In the genomic region with DNA sequence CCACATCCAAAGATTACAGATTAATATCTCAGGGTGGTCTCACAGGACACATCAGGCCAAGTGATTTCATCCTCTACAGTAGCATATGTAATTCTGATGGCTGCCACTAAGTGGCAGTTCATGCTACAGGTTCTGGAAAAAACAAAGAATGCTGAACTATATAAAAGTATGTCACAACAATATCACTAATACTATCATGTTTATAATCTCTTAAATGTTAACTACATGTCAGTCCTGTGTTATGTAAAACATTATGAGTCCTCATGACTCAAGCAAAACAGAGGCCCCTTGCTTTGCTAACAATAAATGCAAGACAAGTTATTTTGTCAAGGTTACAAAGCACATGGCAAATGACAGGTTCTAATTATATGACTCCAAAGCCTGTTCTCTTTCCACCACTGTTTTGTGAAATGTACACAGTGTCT, we compare ENCODE assay signal across 9 cellular contexts.
DNase-seq lines count a peak whose midpoint lies in the region; ATAC-seq and TF ChIP-seq lines count a peak whose summit lies in the region.
"Had no signal": no experiment of that assay in that cellular context is flagged by ENCODE, and none has a peak within 500 bp of the region (broad histone marks: within the 10 kb centered on the region; RNA-seq: fewer than 3 reads in every experiment).

No MANE protein-coding gene starts in this region.

- no peak overlapping the region for H2BK5ac ChIP-seq in trophoblast cell (ENCODE audit: low read depth, low read length, poor library complexity)

- no peaks in the 10 kb centered on the region for H3K9me3 ChIP-seq in trophoblast cell (ENCODE audit: insufficient read depth, low read depth, low read length)
- H3K9me3 ChIP-seq in effector memory CD4-positive, alpha-beta T cell (ENCODE audit: control insufficient read depth, low read length) = no peaks in the 10 kb centered on the region
- no peaks in the 10 kb centered on the region for H3K9me3 ChIP-seq in vagina

- no peak overlapping the region for H3K4ac ChIP-seq in trophoblast cell (ENCODE audit: low read depth, low read length)

- H2AFZ ChIP-seq in trophoblast cell (ENCODE audit: insufficient read depth, low read length, poor library complexity) = no peak overlapping the region

- H3K4me3 Mint-ChIP-seq in activated T-cell treated with anti-CD3 and anti-CD28 coated beads, Interleukin-2, amount 50 U/mL, for 72 hours = no peak overlapping the region
- H3K4me3 Mint-ChIP-seq: activated B cell treated with CpG ODN at 0.5 μM for 24 hours had no signal

- no peaks in the 10 kb centered on the region for H3K27me3 ChIP-seq in GM06990 (replicated peaks; ENCODE audit: control insufficient read depth, insufficient read depth, low read length)
- no peaks in the 10 kb centered on the region for H3K27me3 ChIP-seq in trophoblast cell (ENCODE audit: insufficient read depth, low read length)
- no peaks in the 10 kb centered on the region for H3K27me3 ChIP-seq in effector memory CD4-positive, alpha-beta T cell (replicated peaks; ENCODE audit: control insufficient read depth, insufficient read depth, low read length, poor library complexity, severe bottlenecking)
- H3K27me3 ChIP-seq in vagina = no peaks in the 10 kb centered on the region

- no peaks in the 10 kb centered on the region for H3K79me2 ChIP-seq in trophoblast cell (ENCODE audit: control insufficient read depth, insufficient read depth, low read length, poor library complexity)

- no peak overlapping the region for H4K8ac ChIP-seq in trophoblast cell (ENCODE audit: low read depth, low read length)

- peaks cover 0 to 1% of the 10 kb centered on the region in 2 donors for H3K9me3 Mint-ChIP-seq in activated T-cell treated with anti-CD3 and anti-CD28 coated beads, Interleukin-2, amount 50 U/mL, for 72 hours

- no peak overlapping the region for H2AK5ac ChIP-seq in trophoblast cell (ENCODE audit: low read length)

- ATAC-seq in GM21619 (IDR thresholded peaks at IDR 0.05; ENCODE audit: unreplicated experiment) = peak; percentile 70
- ATAC-seq in activated T-cell treated with anti-CD3 and anti-CD28 coated beads, Interleukin-2, amount 50 U/mL, for 72 hours (replicated peaks in 1 of 2) = no peak

- H4K12ac ChIP-seq in trophoblast cell (ENCODE audit: low read depth, low read length) = no peak overlapping the region

- H3K4me1 Mint-ChIP-seq in activated T-cell treated with anti-CD3 and anti-CD28 coated beads, Interleukin-2, amount 50 U/mL, for 72 hours (ENCODE audit: low read depth) = peaks cover 5% of the 10 kb centered on the region
- H3K4me1 Mint-ChIP-seq: activated B cell treated with CpG ODN at 0.5 μM for 24 hours had no signal

- H3K18ac ChIP-seq in trophoblast cell (ENCODE audit: low read length) = no peak overlapping the region

- no peak overlapping the region for H3K4me3 ChIP-seq in GM06990 (replicated peaks; ENCODE audit: low read depth, low read length)
- no peak overlapping the region for H3K4me3 ChIP-seq in trophoblast cell (ENCODE audit: low read depth, low read length)
- H3K4me3 ChIP-seq in effector memory CD4-positive, alpha-beta T cell (ENCODE audit: insufficient read depth, low read depth, low read length, poor library complexity, severe bottlenecking) = no peak overlapping the region
- no peak overlapping the region for H3K4me3 ChIP-seq in vagina

- no peak overlapping the region for H3K4me2 ChIP-seq in trophoblast cell (ENCODE audit: low read length)

- H3K9ac ChIP-seq in trophoblast cell (ENCODE audit: low read length) = no peak overlapping the region

- no peaks in the 10 kb centered on the region for H3K27me3 Mint-ChIP-seq in activated T-cell treated with anti-CD3 and anti-CD28 coated beads, Interleukin-2, amount 50 U/mL, for 72 hours (ENCODE audit: low read depth)
- H3K27me3 Mint-ChIP-seq: activated B cell treated with CpG ODN at 0.5 μM for 24 hours had no signal

- H3K4me1 ChIP-seq in trophoblast cell (ENCODE audit: control insufficient read depth in 1 of 2, insufficient read depth in 2 of 2, low read length in 2 of 2) (no peaks in the 10 kb centered on the region), vagina (no peaks in the 10 kb centered on the region)
- no peaks in the 10 kb centered on the region for H3K4me1 ChIP-seq in effector memory CD4-positive, alpha-beta T cell (ENCODE audit: control insufficient read depth, insufficient read depth, low read length, poor library complexity, severe bottlenecking)

- H3K27ac Mint-ChIP-seq in activated T-cell treated with anti-CD3 and anti-CD28 coated beads, Interleukin-2, amount 50 U/mL, for 72 hours = no peak overlapping the region
- H3K27ac Mint-ChIP-seq: activated B cell treated with CpG ODN at 0.5 μM for 24 hours had no signal

- H3K36me3 Mint-ChIP-seq in activated T-cell treated with anti-CD3 and anti-CD28 coated beads, Interleukin-2, amount 50 U/mL, for 72 hours (ENCODE audit: insufficient read depth in 2 of 2) = peaks cover 0 to 4% of the 10 kb centered on the region in 2 donors

- no peak overlapping the region for H2BK12ac ChIP-seq in trophoblast cell (ENCODE audit: low read length)

- no peak overlapping the region for H3K14ac ChIP-seq in trophoblast cell (ENCODE audit: low read length)

- no peak for DNase-seq in GM06990 (ENCODE audit: extremely low read depth, insufficient read length)
- DNase-seq in LoVo (ENCODE audit: low spot score) = peak; percentile 15
- peak; percentile 9 to 28 for DNase-seq in dermis microvascular lymphatic vessel endothelial cell (ENCODE audit: low read depth in 2 of 2)
- peak; percentile 0 to 41 for DNase-seq in trophoblast cell
- no peak for DNase-seq in activated T-cell treated with anti-CD3 and anti-CD28 coated beads, Interleukin-2, amount 50 U/mL, for 72 hours
- DNase-seq in effector memory CD4-positive, alpha-beta T cell = no peak
- DNase-seq in vagina (ENCODE audit: extremely low spot score in 2 of 2) = no peak
- DNase-seq: activated B cell treated with CpG ODN at 0.5 μM for 24 hours had no signal

- no peaks in the 10 kb centered on the region for H3K79me1 ChIP-seq in trophoblast cell (ENCODE audit: low read length)

- no peak for TF ChIP-seq POLR2A in vagina (IDR thresholded peaks at IDR 0.05)

- H4K91ac ChIP-seq in trophoblast cell (ENCODE audit: low read depth, low read length) = no peak overlapping the region

- intact Hi-C loops in vagina (cut with DNase I) = no loop called here

- H3K36me3 ChIP-seq in GM06990 (ENCODE audit: control insufficient read depth, insufficient read depth, low read length) (no peaks in the 10 kb centered on the region), trophoblast cell (ENCODE audit: control insufficient read depth in 1 of 2, insufficient read depth in 2 of 2, low read length in 2 of 2) (no peaks in the 10 kb centered on the region), vagina (no peaks in the 10 kb centered on the region)
- H3K36me3 ChIP-seq in effector memory CD4-positive, alpha-beta T cell (ENCODE audit: control insufficient read depth, insufficient read depth, low read length) = no peaks in the 10 kb centered on the region

- TF ChIP-seq CTCF in GM06990 (IDR thresholded peaks at IDR 0.05; ENCODE audit: insufficient read depth, low read length, poor library complexity, severe bottlenecking) = peak; percentile 47
- TF ChIP-seq CTCF in vagina (IDR thresholded peaks at IDR 0.05) = no peak

- H3K27ac ChIP-seq in trophoblast cell (ENCODE audit: low read depth, low read length) = no peak overlapping the region
- H3K27ac ChIP-seq in effector memory CD4-positive, alpha-beta T cell (ENCODE audit: insufficient read depth, low read length, poor library complexity, severe bottlenecking) = no peak overlapping the region
- no peak overlapping the region for H3K27ac ChIP-seq in vagina

- H3K23ac ChIP-seq in trophoblast cell (ENCODE audit: low read length) = no peak overlapping the region

- no peak overlapping the region for H2BK120ac ChIP-seq in trophoblast cell (ENCODE audit: insufficient read depth, low read length, poor library complexity)

Comparison
In these comparisons a context has a peak if more than half of its experiments do, and no peak if none do; other contexts are left out.
1. DNase-seq: peak in LoVo (single experiment), dermis microvascular lymphatic vessel endothelial cell (2 of 2) and trophoblast cell (2 of 2); none in GM06990 (single experiment), activated T-cell treated with anti-CD3 and anti-CD28 coated beads, Interleukin-2, amount 50 U/mL, for 72 hours (0 of 2), effector memory CD4-positive, alpha-beta T cell (0 of 3) and vagina (0 of 2).